ENCODE assay signal across 26 cellular contexts in genomic region chrX:112677167-112677566, GRCh38. TPM values are rescaled to one million over a fixed set of nuclear protein-coding genes. Genes with fewer than 3 reads are reported as not detected.
DNase-seq lines count a peak whose midpoint lies in the region; ATAC-seq, FAIRE-seq and TF ChIP-seq lines count a peak whose summit lies in the region.
"Had no signal": no experiment of that assay in that cellular context is flagged by ENCODE, and none has a peak within 500 bp of the region (broad histone marks: within the 10 kb centered on the region; RNA-seq: fewer than 3 reads in every experiment).

No MANE protein-coding gene starts in this region.

- peak; percentile 86 for FAIRE-seq in GM12891 (lab: Jason Lieb, UNC)
- FAIRE-seq in astrocyte (lab: Jason Lieb, UNC) = no peak
- FAIRE-seq: HepG2 had no signal

- no peak overlapping the region for H2AFZ ChIP-seq in astrocyte (ENCODE audit: low read depth, low read length)

- H3K36me3 Mint-ChIP-seq in astrocyte (ENCODE audit: low read depth, unreplicated experiment) = no peaks in the 10 kb centered on the region
- H3K36me3 Mint-ChIP-seq in memory B cell = no peaks in the 10 kb centered on the region
- H3K36me3 Mint-ChIP-seq in progenitor cell of endocrine pancreas (ENCODE audit: insufficient read depth) = no peaks in the 10 kb centered on the region
- H3K36me3 Mint-ChIP-seq: brain, naive B cell had no signal

- H3K27ac Mint-ChIP-seq in astrocyte (ENCODE audit: unreplicated experiment) = no peak overlapping the region
- H3K27ac Mint-ChIP-seq in memory B cell = peak overlapping the region; percentile 28
- H3K27ac Mint-ChIP-seq in progenitor cell of endocrine pancreas = no peak overlapping the region
- H3K27ac Mint-ChIP-seq: activated T-helper 2 cell treated with anti-CD3 and anti-CD28 coated beads, Interferon-gamma antibody, Interleukin-2, Interleukin-4, amounts not matched to agents 10 μg/mL and 5 μg/mL and 100 μg/mL, durations not matched to agents 14 hours and 24 hours and 36 hours had no signal

- DNase-seq in AG10803 (ENCODE audit: low read depth) (peak; percentile 55), GM12891 (ENCODE audit: insufficient read length, low spot score) (no peak), astrocyte (ENCODE audit: low read depth) (peak; percentile 14), memory B cell (ENCODE audit: low spot score in 2 of 2) (no peak), progenitor cell of endocrine pancreas (ENCODE audit: low spot score, unreplicated experiment) (no peak)
- no peak for DNase-seq in activated CD4-positive, alpha-beta T cell treated with anti-CD3 and anti-CD28 coated beads, Interleukin-2, amount 50 U/mL, for 1 hour
- DNase-seq: activated CD4-positive, alpha-beta T cell treated with anti-CD3 and anti-CD28 coated beads for 4 hours; cortex of kidney; DMS153; GF-D8; naive B cell; NCI-H1105 treated with DMSO at 0.1 percent for 48 hours; NCI-H2029 treated with DMSO at 0.1 percent for 48 hours; NCI-H510A; T-helper 17 cell had no signal

- no peaks in the 10 kb centered on the region for H3K36me3 ChIP-seq in astrocyte (ENCODE audit: insufficient read depth, low read length)
- H3K36me3 ChIP-seq: heart left ventricle, suprapubic skin had no signal

- no peak overlapping the region for H3K4me2 ChIP-seq in astrocyte (ENCODE audit: low read length)

- no peaks in the 10 kb centered on the region for H3K4me1 ChIP-seq in astrocyte (ENCODE audit: insufficient read depth, low read length)
- H3K4me1 ChIP-seq: parathyroid adenoma had no signal

- no peaks in the 10 kb centered on the region for H3K79me2 ChIP-seq in astrocyte (ENCODE audit: insufficient read depth, low read length)
- H3K79me2 ChIP-seq: parathyroid adenoma had no signal

- H3K27me3 Mint-ChIP-seq in astrocyte (ENCODE audit: low read depth, unreplicated experiment) = peaks cover 2% of the 10 kb centered on the region
- no peaks in the 10 kb centered on the region for H3K27me3 Mint-ChIP-seq in memory B cell
- H3K27me3 Mint-ChIP-seq in progenitor cell of endocrine pancreas = no peaks in the 10 kb centered on the region
- H3K27me3 Mint-ChIP-seq: naive B cell, T-helper 17 cell had no signal

- no peaks in the 10 kb centered on the region for H4K20me1 ChIP-seq in astrocyte (ENCODE audit: insufficient read depth, low read length)

- H3K9me3 ChIP-seq in astrocyte (ENCODE audit: insufficient read depth, low read depth, low read length) = no peaks in the 10 kb centered on the region
- H3K9me3 ChIP-seq: heart left ventricle, suprapubic skin had no signal

- no peak overlapping the region for H3K27ac ChIP-seq in astrocyte (ENCODE audit: low read depth, low read length)
- H3K27ac ChIP-seq: heart left ventricle, HL-60, parathyroid adenoma, suprapubic skin had no signal

- no peak overlapping the region for H3K4me3 ChIP-seq in AG10803 (ENCODE audit: low read length)
- no peak overlapping the region for H3K4me3 ChIP-seq in astrocyte (ENCODE audit: insufficient read depth, low read depth, low read length)
- H3K4me3 ChIP-seq: heart left ventricle, suprapubic skin had no signal

- no peak for TF ChIP-seq CTCF in AG10803 (conservative IDR thresholded peaks at IDR 0.05; ENCODE audit: low read length)
- TF ChIP-seq CTCF in astrocyte (IDR thresholded peaks at IDR 0.05; ENCODE audit: insufficient read depth, low read depth, low read length) = no peak
- TF ChIP-seq CTCF in progenitor cell of endocrine pancreas (IDR thresholded peaks at IDR 0.05; ENCODE audit: unreplicated experiment) = no peak

- H3K27me3 ChIP-seq in astrocyte (ENCODE audit: insufficient read depth, low read length) = no peaks in the 10 kb centered on the region
- H3K27me3 ChIP-seq: heart left ventricle, suprapubic skin had no signal

- ATAC-seq in memory B cell (ENCODE audit: low read depth) = no peak
- no peak for ATAC-seq in HG03159 (IDR thresholded peaks at IDR 0.05; ENCODE audit: unreplicated experiment)
- no peak for ATAC-seq in HG03442 (IDR thresholded peaks at IDR 0.05; ENCODE audit: unreplicated experiment)
- ATAC-seq: HepG2, Panc1, T-helper 17 cell had no signal

- H3K9me3 Mint-ChIP-seq in astrocyte (ENCODE audit: unreplicated experiment) = no peaks in the 10 kb centered on the region
- no peaks in the 10 kb centered on the region for H3K9me3 Mint-ChIP-seq in memory B cell
- H3K9me3 Mint-ChIP-seq in progenitor cell of endocrine pancreas (ENCODE audit: low read depth) = peaks cover 8% of the 10 kb centered on the region
- H3K9me3 Mint-ChIP-seq: activated T-helper 2 cell treated with anti-CD3 and anti-CD28 coated beads, Interferon-gamma antibody, Interleukin-2, Interleukin-4, amounts not matched to agents 10 μg/mL and 5 μg/mL and 100 μg/mL, durations not matched to agents 14 hours and 24 hours and 36 hours had no signal

- no peak overlapping the region for H3K9ac ChIP-seq in astrocyte (ENCODE audit: low read length)
- H3K9ac ChIP-seq: parathyroid adenoma had no signal

- H3K4me3 Mint-ChIP-seq in astrocyte (ENCODE audit: unreplicated experiment) (no peak overlapping the region), memory B cell (no peak overlapping the region), progenitor cell of endocrine pancreas (ENCODE audit: low read depth) (no peak overlapping the region)
- H3K4me3 Mint-ChIP-seq: brain, naive B cell, T-helper 17 cell had no signal

- H3K4me1 Mint-ChIP-seq in astrocyte (ENCODE audit: low read depth, unreplicated experiment) (no peaks in the 10 kb centered on the region), memory B cell (peaks cover 11% of the 10 kb centered on the region), progenitor cell of endocrine pancreas (ENCODE audit: low read depth) (peaks cover 21% of the 10 kb centered on the region)

- TF ChIP-seq POLR2A in GM12891 (IDR thresholded peaks at IDR 0.05; ENCODE audit: low read depth, low read length) = no peak

TF ChIP-seq in GM12891, 5 proteins besides CTCF, POLR2A, EP300 and RAD21:
- TF ChIP-seq PAX5 (IDR thresholded peaks at IDR 0.05; ENCODE audit: insufficient read depth, low read length, severe bottlenecking) (no peak), SPI1 (IDR thresholded peaks at IDR 0.05; ENCODE audit: low read depth, low read length) (no peak)
TF ChIP-seq in GM12891: peak in this region for 0.

RNA-seq across cellular contexts. Expression of gene LHFPL1, which starts 2.6 kb away (rescaled TPM):
- 0.10 TPM for polyA plus RNA-seq in GM12891 (2012; ENCODE audit: low read depth, missing spikeins)
- total RNA-seq in astrocyte (0.23 and 0.29 TPM in 2 replicates), progenitor cell of endocrine pancreas (3.7 and 4.4 TPM in 2 replicates)
- total RNA-seq: activated T-helper 2 cell treated with anti-CD3 and anti-CD28 coated beads, Interferon-gamma antibody, Interleukin-2, Interleukin-4, amounts not matched to agents 10 μg/mL and 5 μg/mL and 100 μg/mL, durations not matched to agents 14 hours and 24 hours and 36 hours; HepG2; mesenteric fat pad; suprapubic skin had no signal
- polyA plus RNA-seq: HepG2 had no signal

Comparison
In these comparisons a context has a peak if more than half of its experiments do, and no peak if none do; other contexts are left out.
1. DNase-seq: peak in AG10803 (single experiment) and astrocyte (single experiment); none in GM12891 (single experiment), memory B cell (0 of 2), progenitor cell of endocrine pancreas (single experiment) and activated CD4-positive, alpha-beta T cell treated with anti-CD3 and anti-CD28 coated beads, Interleukin-2, amount 50 U/mL, for 1 hour (single experiment).